ENCODE assay signal across 2 cellular contexts in the genomic region with DNA sequence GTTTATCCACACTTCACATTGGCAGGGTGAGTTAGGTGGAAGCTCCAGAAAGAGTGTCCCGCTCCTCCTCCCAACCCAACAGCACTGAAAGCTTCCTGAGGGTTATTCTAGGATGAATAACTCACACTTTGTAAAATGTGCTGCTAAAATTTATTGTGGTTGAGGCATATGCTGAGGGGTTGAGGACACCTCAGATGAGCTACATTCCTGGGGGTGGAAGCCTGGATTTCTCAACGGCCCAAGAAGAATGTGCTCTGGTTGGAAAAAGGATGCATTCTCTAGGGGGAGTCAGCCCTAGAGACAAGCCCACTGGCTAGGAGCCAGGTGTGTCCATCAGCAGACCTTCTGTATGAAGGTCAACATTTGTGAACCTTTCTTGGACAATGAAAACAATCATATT.
TF ChIP-seq lines count a peak whose summit lies in the region.

No MANE protein-coding gene starts in this region.

TF ChIP-seq in SK-N-SH, 30 proteins besides CTCF, POLR2A, EP300 and RAD21 (continued from another document):
- TF ChIP-seq MEF2A (IDR thresholded peaks at IDR 0.05; ENCODE audit: borderline replicate concordance, low read depth) (peak; percentile 12; the same call in 1 of the 2 replicates), GABPA (IDR thresholded peaks at IDR 0.05; ENCODE audit: low read depth) (no peak), RCOR1 (IDR thresholded peaks at IDR 0.05; ENCODE audit: low read length) (no peak), SIN3A (IDR thresholded peaks at IDR 0.05; ENCODE audit: borderline replicate concordance, low read depth, low read length) (no peak), JUND (IDR thresholded peaks at IDR 0.05) (0 out of 2 replicates have a peak, but pooled peaks have one; percentile 14), POLR2AphosphoS5 (IDR thresholded peaks at IDR 0.05; ENCODE audit: low read depth, low read length) (no peak), ELF1 (IDR thresholded peaks at IDR 0.05) (no peak), NRF1 (IDR thresholded peaks at IDR 0.05; ENCODE audit: low read depth, low read length) (no peak), FOXJ3 (CRISPR knock-in tag; IDR thresholded peaks at IDR 0.05) (no peak), TEAD4 (IDR thresholded peaks at IDR 0.05; ENCODE audit: borderline replicate concordance, insufficient read depth) (0 out of 2 replicates have a peak, but pooled peaks have one; percentile 11), NFIC (IDR thresholded peaks at IDR 0.05; ENCODE audit: borderline replicate concordance) (peak; percentile 82), EZH2phosphoT487 (IDR thresholded peaks at IDR 0.05; ENCODE audit: borderline replicate concordance, low read depth) (no peak), SMC3 (IDR thresholded peaks at IDR 0.05; ENCODE audit: low read depth, low read length) (no peak), YY1 (IDR thresholded peaks at IDR 0.05; ENCODE audit: low read depth) (no peak), GATA2 (CRISPR knock-in tag; IDR thresholded peaks at IDR 0.05) (no peak), FOXM1 (IDR thresholded peaks at IDR 0.05; ENCODE audit: low read depth) (no peak), RFX5 (IDR thresholded peaks at IDR 0.05; ENCODE audit: low read length) (no peak)
- TF ChIP-seq, protein P1, sequence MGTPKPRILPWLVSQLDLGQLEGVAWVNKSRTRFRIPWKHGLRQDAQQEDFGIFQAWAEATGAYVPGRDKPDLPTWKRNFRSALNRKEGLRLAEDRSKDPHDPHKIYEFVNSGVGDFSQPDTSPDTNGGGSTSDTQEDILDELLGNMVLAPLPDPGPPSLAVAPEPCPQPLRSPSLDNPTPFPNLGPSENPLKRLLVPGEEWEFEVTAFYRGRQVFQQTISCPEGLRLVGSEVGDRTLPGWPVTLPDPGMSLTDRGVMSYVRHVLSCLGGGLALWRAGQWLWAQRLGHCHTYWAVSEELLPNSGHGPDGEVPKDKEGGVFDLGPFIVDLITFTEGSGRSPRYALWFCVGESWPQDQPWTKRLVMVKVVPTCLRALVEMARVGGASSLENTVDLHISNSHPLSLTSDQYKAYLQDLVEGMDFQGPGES (IDR thresholded peaks at IDR 0.05; ENCODE audit: low read depth, low read length): no peak
- TF ChIP-seq, protein P2, sequence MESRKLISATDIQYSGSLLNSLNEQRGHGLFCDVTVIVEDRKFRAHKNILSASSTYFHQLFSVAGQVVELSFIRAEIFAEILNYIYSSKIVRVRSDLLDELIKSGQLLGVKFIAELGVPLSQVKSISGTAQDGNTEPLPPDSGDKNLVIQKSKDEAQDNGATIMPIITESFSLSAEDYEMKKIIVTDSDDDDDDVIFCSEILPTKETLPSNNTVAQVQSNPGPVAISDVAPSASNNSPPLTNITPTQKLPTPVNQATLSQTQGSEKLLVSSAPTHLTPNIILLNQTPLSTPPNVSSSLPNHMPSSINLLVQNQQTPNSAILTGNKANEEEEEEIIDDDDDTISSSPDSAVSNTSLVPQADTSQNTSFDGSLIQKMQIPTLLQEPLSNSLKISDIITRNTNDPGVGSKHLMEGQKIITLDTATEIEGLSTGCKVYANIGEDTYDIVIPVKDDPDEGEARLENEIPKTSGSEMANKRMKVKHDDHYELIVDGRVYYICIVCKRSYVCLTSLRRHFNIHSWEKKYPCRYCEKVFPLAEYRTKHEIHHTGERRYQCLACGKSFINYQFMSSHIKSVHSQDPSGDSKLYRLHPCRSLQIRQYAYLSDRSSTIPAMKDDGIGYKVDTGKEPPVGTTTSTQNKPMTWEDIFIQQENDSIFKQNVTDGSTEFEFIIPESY (IDR thresholded peaks at IDR 0.05; ENCODE audit: borderline replicate concordance, low read depth): no peak
- TF ChIP-seq, protein P3, sequence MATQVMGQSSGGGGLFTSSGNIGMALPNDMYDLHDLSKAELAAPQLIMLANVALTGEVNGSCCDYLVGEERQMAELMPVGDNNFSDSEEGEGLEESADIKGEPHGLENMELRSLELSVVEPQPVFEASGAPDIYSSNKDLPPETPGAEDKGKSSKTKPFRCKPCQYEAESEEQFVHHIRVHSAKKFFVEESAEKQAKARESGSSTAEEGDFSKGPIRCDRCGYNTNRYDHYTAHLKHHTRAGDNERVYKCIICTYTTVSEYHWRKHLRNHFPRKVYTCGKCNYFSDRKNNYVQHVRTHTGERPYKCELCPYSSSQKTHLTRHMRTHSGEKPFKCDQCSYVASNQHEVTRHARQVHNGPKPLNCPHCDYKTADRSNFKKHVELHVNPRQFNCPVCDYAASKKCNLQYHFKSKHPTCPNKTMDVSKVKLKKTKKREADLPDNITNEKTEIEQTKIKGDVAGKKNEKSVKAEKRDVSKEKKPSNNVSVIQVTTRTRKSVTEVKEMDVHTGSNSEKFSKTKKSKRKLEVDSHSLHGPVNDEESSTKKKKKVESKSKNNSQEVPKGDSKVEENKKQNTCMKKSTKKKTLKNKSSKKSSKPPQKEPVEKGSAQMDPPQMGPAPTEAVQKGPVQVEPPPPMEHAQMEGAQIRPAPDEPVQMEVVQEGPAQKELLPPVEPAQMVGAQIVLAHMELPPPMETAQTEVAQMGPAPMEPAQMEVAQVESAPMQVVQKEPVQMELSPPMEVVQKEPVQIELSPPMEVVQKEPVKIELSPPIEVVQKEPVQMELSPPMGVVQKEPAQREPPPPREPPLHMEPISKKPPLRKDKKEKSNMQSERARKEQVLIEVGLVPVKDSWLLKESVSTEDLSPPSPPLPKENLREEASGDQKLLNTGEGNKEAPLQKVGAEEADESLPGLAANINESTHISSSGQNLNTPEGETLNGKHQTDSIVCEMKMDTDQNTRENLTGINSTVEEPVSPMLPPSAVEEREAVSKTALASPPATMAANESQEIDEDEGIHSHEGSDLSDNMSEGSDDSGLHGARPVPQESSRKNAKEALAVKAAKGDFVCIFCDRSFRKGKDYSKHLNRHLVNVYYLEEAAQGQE (IDR thresholded peaks at IDR 0.05; ENCODE audit: low read depth, low read length): no peak
TF ChIP-seq in SK-N-SH: peak in this region for 9.

TF ChIP-seq in SK-N-SH treated with all-trans-retinoic acid at 6 μM for 48 hours, 23 proteins besides CTCF, POLR2A, EP300 and RAD21 (continued from another document):
- TF ChIP-seq, protein P4, sequence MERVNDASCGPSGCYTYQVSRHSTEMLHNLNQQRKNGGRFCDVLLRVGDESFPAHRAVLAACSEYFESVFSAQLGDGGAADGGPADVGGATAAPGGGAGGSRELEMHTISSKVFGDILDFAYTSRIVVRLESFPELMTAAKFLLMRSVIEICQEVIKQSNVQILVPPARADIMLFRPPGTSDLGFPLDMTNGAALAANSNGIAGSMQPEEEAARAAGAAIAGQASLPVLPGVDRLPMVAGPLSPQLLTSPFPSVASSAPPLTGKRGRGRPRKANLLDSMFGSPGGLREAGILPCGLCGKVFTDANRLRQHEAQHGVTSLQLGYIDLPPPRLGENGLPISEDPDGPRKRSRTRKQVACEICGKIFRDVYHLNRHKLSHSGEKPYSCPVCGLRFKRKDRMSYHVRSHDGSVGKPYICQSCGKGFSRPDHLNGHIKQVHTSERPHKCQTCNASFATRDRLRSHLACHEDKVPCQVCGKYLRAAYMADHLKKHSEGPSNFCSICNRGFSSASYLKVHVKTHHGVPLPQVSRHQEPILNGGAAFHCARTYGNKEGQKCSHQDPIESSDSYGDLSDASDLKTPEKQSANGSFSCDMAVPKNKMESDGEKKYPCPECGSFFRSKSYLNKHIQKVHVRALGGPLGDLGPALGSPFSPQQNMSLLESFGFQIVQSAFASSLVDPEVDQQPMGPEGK (CRISPR knock-in tag; IDR thresholded peaks at IDR 0.05; ENCODE audit: borderline replicate concordance): no peak
- TF ChIP-seq RARB (CRISPR knock-in tag; IDR thresholded peaks at IDR 0.05) (no peak), OSR1 (CRISPR knock-in tag; IDR thresholded peaks at IDR 0.05) (no peak), ZFP30 (CRISPR knock-in tag; IDR thresholded peaks at IDR 0.05) (no peak), PPARA (CRISPR knock-in tag; IDR thresholded peaks at IDR 0.05; ENCODE audit: borderline replicate concordance) (no peak), ZNF70 (CRISPR knock-in tag; IDR thresholded peaks at IDR 0.05) (no peak), ZNF8 (CRISPR knock-in tag; IDR thresholded peaks at IDR 0.05) (no peak)
- TF ChIP-seq, protein P5, sequence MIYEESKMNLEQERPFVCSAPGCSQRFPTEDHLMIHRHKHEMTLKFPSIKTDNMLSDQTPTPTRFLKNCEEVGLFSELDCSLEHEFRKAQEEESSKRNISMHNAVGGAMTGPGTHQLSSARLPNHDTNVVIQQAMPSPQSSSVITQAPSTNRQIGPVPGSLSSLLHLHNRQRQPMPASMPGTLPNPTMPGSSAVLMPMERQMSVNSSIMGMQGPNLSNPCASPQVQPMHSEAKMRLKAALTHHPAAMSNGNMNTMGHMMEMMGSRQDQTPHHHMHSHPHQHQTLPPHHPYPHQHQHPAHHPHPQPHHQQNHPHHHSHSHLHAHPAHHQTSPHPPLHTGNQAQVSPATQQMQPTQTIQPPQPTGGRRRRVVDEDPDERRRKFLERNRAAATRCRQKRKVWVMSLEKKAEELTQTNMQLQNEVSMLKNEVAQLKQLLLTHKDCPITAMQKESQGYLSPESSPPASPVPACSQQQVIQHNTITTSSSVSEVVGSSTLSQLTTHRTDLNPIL (CRISPR knock-in tag; IDR thresholded peaks at IDR 0.05; ENCODE audit: low read depth): no peak
